ENCODE assay signal across 13 cellular contexts in genomic region chr21:45304945-45305344, GRCh38. TPM values are rescaled to one million over a fixed set of nuclear protein-coding genes. Genes with fewer than 3 reads are reported as not detected.
A peak's percentile ranks its signal among the peaks of the same experiment; 100 is the strongest.
DNase-seq lines count a peak whose midpoint lies in the region; FAIRE-seq and TF ChIP-seq lines count a peak whose summit lies in the region.
"Had no signal": no experiment of that assay in that cellular context is flagged by ENCODE, and none has a peak within 500 bp of the region (broad histone marks: within the 10 kb centered on the region; RNA-seq: fewer than 3 reads in every experiment).

No MANE protein-coding gene starts in this region.

- peaks cover 59 to 75% (median 72%) of the 10 kb centered on the region in 4 donors for H3K4me1 ChIP-seq in esophagus muscularis mucosa

- TF ChIP-seq EP300 in esophagus muscularis mucosa (IDR thresholded peaks at IDR 0.05) = no peak

- TF ChIP-seq CTCF in esophagus muscularis mucosa (IDR thresholded peaks at IDR 0.05) (no peak), retinal pigment epithelial cell (conservative IDR thresholded peaks at IDR 0.05; ENCODE audit: low read depth, low read length) (no peak)

- H3K9me3 ChIP-seq in esophagus muscularis mucosa = no peaks in the 10 kb centered on the region
- H3K9me3 ChIP-seq: heart left ventricle had no signal

- H3K27me3 ChIP-seq in esophagus muscularis mucosa = no peaks in the 10 kb centered on the region
- H3K27me3 ChIP-seq: heart left ventricle had no signal

- no peak for TF ChIP-seq POLR2A in esophagus muscularis mucosa (IDR thresholded peaks at IDR 0.05; ENCODE audit: low read depth)

- H3K27ac ChIP-seq in esophagus muscularis mucosa (replicated peaks in 1 of 4) = peak overlapping the region in 3 of 4 donors; percentile 31 to 85 (median 80)

- FAIRE-seq in GM19239 (lab: Jason Lieb, UNC) = no peak

- H3K4me3 ChIP-seq in esophagus muscularis mucosa (no peak overlapping the region), retinal pigment epithelial cell (ENCODE audit: low read length) (no peak overlapping the region)
- H3K4me3 ChIP-seq: heart left ventricle had no signal

- H3K36me3 ChIP-seq in esophagus muscularis mucosa = no peaks in the 10 kb centered on the region
- H3K36me3 ChIP-seq: heart left ventricle had no signal

- peak; percentile 46 for DNase-seq in activated T-cell treated with anti-CD3 and anti-CD28 coated beads, Interleukin-2, amount 50 U/mL, for 1 hour
- DNase-seq in activated T-cell treated with anti-CD3 and anti-CD28 coated beads, Interleukin-2, amount 50 U/mL, for 48 hours = no peak
- DNase-seq in T-helper 22 cell (ENCODE audit: low read depth) (peak; percentile 17), esophagus muscularis mucosa (ENCODE audit: extremely low spot score) (no peak), retinal pigment epithelial cell (ENCODE audit: low read depth) (peak; percentile 88), GF-D8 (lab: John Stamatoyannopoulos, UW) (no peak), GM19239 (ENCODE audit: insufficient read length, low spot score) (no peak)
- no peak for DNase-seq in stimulated activated CD4-positive, alpha-beta T cell treated with anti-CD3 and anti-CD28 coated beads, Interleukin-2, amount 100 ng/mL, for 48 hours
- DNase-seq: activated gamma-delta T cell treated with Interleukin-2 at 50 U/mL for 16 hours; NCI-H1694 treated with DMSO at 0.1 percent for 48 hours; NCI-H526; stimulated activated CD4-positive, alpha-beta T cell treated with anti-CD3 and anti-CD28 coated beads, Interleukin-2, amount 100 ng/mL, for 24 hours had no signal

- WGBS in esophagus muscularis mucosa = 97% methylated on average over 7 of the region's 7 CpGs

- intact Hi-C loops in esophagus muscularis mucosa (cut with DNase I) = no loop called here

RNA-seq across cellular contexts. Expression of gene POFUT2, which starts 17.2 kb away (rescaled TPM):
- total RNA-seq in esophagus muscularis mucosa = 10 to 100 TPM; 15.8 to 21.6 (median 18.7) TPM

Comparison
In these comparisons a context has a peak if more than half of its experiments do, and no peak if none do; other contexts are left out.
1. DNase-seq: peak in activated T-cell treated with anti-CD3 and anti-CD28 coated beads, Interleukin-2, amount 50 U/mL, for 1 hour (single experiment), T-helper 22 cell (single experiment) and retinal pigment epithelial cell (single experiment); none in activated T-cell treated with anti-CD3 and anti-CD28 coated beads, Interleukin-2, amount 50 U/mL, for 48 hours (0 of 2), esophagus muscularis mucosa (single experiment), GF-D8 (single experiment), GM19239 (single experiment) and stimulated activated CD4-positive, alpha-beta T cell treated with anti-CD3 and anti-CD28 coated beads, Interleukin-2, amount 100 ng/mL, for 48 hours (0 of 2).